In genomic region chr6:158627168-158627939, GRCh38 we compare ENCODE assay signal across 17 cellular contexts. TPM values are rescaled to one million over a fixed set of nuclear protein-coding genes. Genes with fewer than 3 reads are reported as not detected.
A peak's percentile ranks its signal among the peaks of the same experiment; 100 is the strongest.
DNase-seq lines count a peak whose midpoint lies in the region; ATAC-seq and TF ChIP-seq lines count a peak whose summit lies in the region.
"Had no signal": no experiment of that assay in that cellular context is flagged by ENCODE, and none has a peak within 500 bp of the region (broad histone marks: within the 10 kb centered on the region; RNA-seq: fewer than 3 reads in every experiment).

No MANE protein-coding gene starts in this region.

- DNase-seq in left ventricle myocardium inferior = no peak
- no peak for DNase-seq in left ventricle myocardium superior
- no peak for DNase-seq in activated CD8-positive, alpha-beta T cell treated with anti-CD3 and anti-CD28 coated beads for 36 hours
- DNase-seq in memory B cell (ENCODE audit: low spot score in 2 of 2) = no peak
- no peak for DNase-seq in type B pancreatic cell (ENCODE audit: extremely low spot score, unreplicated experiment)
- no peak for DNase-seq in mucosa of gallbladder (ENCODE audit: low spot score)
- no peak for DNase-seq in NCI-H526 treated with DMSO at 0.1 percent for 48 hours (lab: John Stamatoyannopoulos, UW)
- DNase-seq: BE2C; brain microvascular endothelial cell; DMS53; effector CD4-positive, alpha-beta T cell; Karpas-422; NCI-H146; pancreas had no signal

- no peaks in the 10 kb centered on the region for H3K9me3 Mint-ChIP-seq in activated CD8-positive, alpha-beta T cell treated with anti-CD3 and anti-CD28 coated beads for 36 hours
- no peaks in the 10 kb centered on the region for H3K9me3 Mint-ChIP-seq in memory B cell
- no peaks in the 10 kb centered on the region for H3K9me3 Mint-ChIP-seq in type B pancreatic cell

- POLR2A ChIA-PET in activated CD8-positive, alpha-beta T cell treated with anti-CD3 and anti-CD28 coated beads for 36 hours (lab: Charles Lee) = no interaction called here

- H3K4me3 ChIP-seq in left ventricle myocardium inferior = no peak overlapping the region
- H3K4me3 ChIP-seq: lung, pancreas had no signal

- no peaks in the 10 kb centered on the region for H3K9me3 ChIP-seq in left ventricle myocardium inferior (replicated peaks)
- H3K9me3 ChIP-seq: BE2C, pancreas had no signal

- no peak for TF ChIP-seq CTCF in left ventricle myocardium inferior (IDR thresholded peaks at IDR 0.05; ENCODE audit: borderline replicate concordance)
- no peak for TF ChIP-seq CTCF in activated CD8-positive, alpha-beta T cell treated with anti-CD3 and anti-CD28 coated beads for 36 hours (IDR thresholded peaks at IDR 0.05)
- no peak for TF ChIP-seq CTCF in type B pancreatic cell (conservative IDR thresholded peaks at IDR 0.05)

- H3K4me1 ChIP-seq in left ventricle myocardium inferior = peaks cover 49% of the 10 kb centered on the region
- H3K4me1 ChIP-seq: BE2C had no signal

- peaks cover 48% of the 10 kb centered on the region for H3K36me3 Mint-ChIP-seq in activated CD8-positive, alpha-beta T cell treated with anti-CD3 and anti-CD28 coated beads for 36 hours (ENCODE audit: low read depth)
- peaks cover 25% of the 10 kb centered on the region for H3K36me3 Mint-ChIP-seq in memory B cell
- H3K36me3 Mint-ChIP-seq in type B pancreatic cell = peaks cover 31% of the 10 kb centered on the region

- CTCF ChIA-PET in activated CD8-positive, alpha-beta T cell treated with anti-CD3 and anti-CD28 coated beads for 36 hours (lab: Charles Lee) = interaction anchor here (4.5 kb wide), 1 partner anchor 63 kb away, joined by 35 read pairs; no protein-coding TSS in a partner anchor

- intact Hi-C loops in left ventricle myocardium inferior (cut with micrococcal nuclease) (no loop called here), left ventricle myocardium superior (cut with micrococcal nuclease) (no loop called here)
- intact Hi-C loops in activated CD8-positive, alpha-beta T cell treated with anti-CD3 and anti-CD28 coated beads for 36 hours (cut with micrococcal nuclease) = no loop called here

- peak overlapping the region; percentile 66 for H3K27ac Mint-ChIP-seq in activated CD8-positive, alpha-beta T cell treated with anti-CD3 and anti-CD28 coated beads for 36 hours
- H3K27ac Mint-ChIP-seq in memory B cell (peak overlapping the region; percentile 17), type B pancreatic cell (peak overlapping the region; percentile 53)

- ATAC-seq in left ventricle myocardium superior (no peak), memory B cell (ENCODE audit: low read depth) (no peak), HG02571 (IDR thresholded peaks at IDR 0.05; ENCODE audit: unreplicated experiment) (no peak)
- ATAC-seq in activated CD8-positive, alpha-beta T cell treated with anti-CD3 and anti-CD28 coated beads for 36 hours = no peak
- ATAC-seq: pancreas, SK-N-SH treated with all-trans-retinoic acid at 6 μM for 48 hours had no signal

- H3K36me3 ChIP-seq in left ventricle myocardium inferior = peaks cover 28% of the 10 kb centered on the region

- no peaks in the 10 kb centered on the region for H3K27me3 Mint-ChIP-seq in activated CD8-positive, alpha-beta T cell treated with anti-CD3 and anti-CD28 coated beads for 36 hours
- no peaks in the 10 kb centered on the region for H3K27me3 Mint-ChIP-seq in memory B cell
- H3K27me3 Mint-ChIP-seq in type B pancreatic cell = no peaks in the 10 kb centered on the region

- H3K4me1 Mint-ChIP-seq in activated CD8-positive, alpha-beta T cell treated with anti-CD3 and anti-CD28 coated beads for 36 hours (ENCODE audit: low read depth) = peaks cover 38% of the 10 kb centered on the region
- H3K4me1 Mint-ChIP-seq in memory B cell (peaks cover 10% of the 10 kb centered on the region), type B pancreatic cell (ENCODE audit: unreplicated experiment) (peaks cover 16% of the 10 kb centered on the region)

- H3K4me3 Mint-ChIP-seq in activated CD8-positive, alpha-beta T cell treated with anti-CD3 and anti-CD28 coated beads for 36 hours = no peak overlapping the region
- H3K4me3 Mint-ChIP-seq in memory B cell (no peak overlapping the region), type B pancreatic cell (no peak overlapping the region)

- H3K27ac ChIP-seq in left ventricle myocardium inferior (replicated peaks) = peak overlapping the region; percentile 18
- H3K27ac ChIP-seq: brain microvascular endothelial cell, pancreas had no signal

- H3K27me3 ChIP-seq in left ventricle myocardium inferior (ENCODE audit: low read depth) = no peaks in the 10 kb centered on the region
- H3K27me3 ChIP-seq: BE2C, brain microvascular endothelial cell, pancreas had no signal

RNA-seq across cellular contexts. Expression of gene DYNLT1, which starts 17.2 kb away (rescaled TPM):
- total RNA-seq in left ventricle myocardium inferior (126 TPM), left ventricle myocardium superior (130 TPM), type B pancreatic cell (ENCODE audit: low replicate concordance) (138 and 149 TPM in 2 replicates), mucosa of gallbladder (155 TPM)
- 10 to 100 TPM; 94.3 to 98.3 TPM for total RNA-seq in activated CD8-positive, alpha-beta T cell treated with anti-CD3 and anti-CD28 coated beads for 36 hours

RNA-seq across cellular contexts. Expression of gene SYTL3, which starts 22.5 kb away (rescaled TPM):
- total RNA-seq in left ventricle myocardium inferior (11.2 TPM), left ventricle myocardium superior (10.8 TPM), type B pancreatic cell (ENCODE audit: low replicate concordance) (2.2 and 2.8 TPM in 2 replicates), mucosa of gallbladder (4.1 TPM)
- 100 to 1,000 TPM; 151 to 163 TPM for total RNA-seq in activated CD8-positive, alpha-beta T cell treated with anti-CD3 and anti-CD28 coated beads for 36 hours

Comparison
In these comparisons a context has a peak if more than half of its experiments do, and no peak if none do; other contexts are left out.
1. RNA of gene SYTL3, which starts 22.5 kb away (total RNA-seq): 151 to 163 TPM in activated CD8-positive, alpha-beta T cell treated with anti-CD3 and anti-CD28 coated beads for 36 hours; 11.2 TPM in left ventricle myocardium inferior (single experiment), 10.8 TPM in left ventricle myocardium superior (single experiment), 4.1 TPM in mucosa of gallbladder (single experiment) and 2.2 to 2.8 TPM in type B pancreatic cell; every median in the first group is over 10 times any median in the second.
2. Peak in every context shown above with its lines, with median percentiles within 50 percentile points of each other: H3K27ac Mint-ChIP-seq.